ENCODE assay signal across 8 cellular contexts in the genomic region with DNA sequence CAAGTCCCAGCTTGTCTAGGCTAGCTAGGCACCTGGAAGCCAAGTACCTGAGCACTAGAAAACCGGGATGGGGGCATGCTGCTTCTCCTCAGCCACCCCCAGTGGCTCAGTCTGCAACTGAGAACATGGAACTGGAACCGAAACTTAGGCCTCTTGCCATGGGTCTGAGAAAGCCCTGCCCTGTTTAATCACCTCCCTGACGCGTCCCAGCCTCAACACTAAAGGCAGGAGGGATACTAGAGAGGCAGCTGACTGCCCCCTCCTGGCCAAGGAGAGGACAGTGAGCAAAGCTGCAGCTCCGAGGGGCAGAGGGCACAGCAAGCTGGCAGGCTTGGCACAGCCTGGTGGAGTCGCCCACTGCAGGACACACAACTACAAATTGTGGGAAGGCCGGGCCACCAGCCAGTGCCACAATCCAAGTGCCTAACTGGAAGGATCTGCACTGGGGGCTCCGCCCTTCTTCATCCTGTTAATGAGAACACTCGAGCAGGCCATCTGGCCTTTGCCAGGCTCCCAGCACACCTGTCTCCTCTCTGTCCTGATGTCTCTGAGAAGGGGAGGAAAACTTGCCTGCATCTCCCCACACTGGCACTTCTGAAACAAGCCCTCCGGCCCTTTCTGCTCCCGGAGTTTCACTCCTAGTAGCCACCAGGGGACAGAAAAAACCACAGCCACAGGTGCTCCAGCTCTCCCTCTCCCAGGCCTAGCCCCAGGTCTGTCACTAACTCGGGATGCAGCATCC. TPM values are rescaled to one million over a fixed set of nuclear protein-coding genes. Genes with fewer than 3 reads are reported as not detected.
DNase-seq lines count a peak whose midpoint lies in the region; ATAC-seq, FAIRE-seq and TF ChIP-seq lines count a peak whose summit lies in the region.

No MANE protein-coding gene starts in this region.

- DNase-seq in A172 (ENCODE audit: low spot score) (peak; percentile 69), HK-2 (ENCODE audit: unreplicated experiment) (peak; percentile 65), OCI-M1 (lab: John Stamatoyannopoulos, UW) (peak; percentile 56), K562 (ENCODE audit: extremely low read depth in 1 of 4, low spot score in 3 of 4) (no peak), kidney epithelial cell (ENCODE audit: low read depth) (no peak)
- DNase-seq in stimulated activated naive B cell treated with anti-CD40 and anti-IgM and Interleukin-4, amounts not matched to agents 10 μg/mL and 1 μg/mL and 100 μg/mL, for 72 hours = peak; percentile 28

- no peak overlapping the region for H3K4me2 ChIP-seq in K562 (ENCODE audit: insufficient read depth, low read length)

- no TSS peak for BruUV-seq in K562 (replicated peaks; lab: Mats Ljungman, UMichigan)

- CTCF ChIA-PET in K562 (lab: Yijun Ruan, JAX; ENCODE audit: low intra/inter-chr PET ratio) = no interaction called here

- H3K27me3 Mint-ChIP-seq in stimulated activated naive B cell treated with anti-CD40 and anti-IgM and Interleukin-4, amounts not matched to agents 10 μg/mL and 1 μg/mL and 100 μg/mL, for 72 hours = no peaks in the 10 kb centered on the region

- no peak for TF ChIP-seq EP300 in K562 (IDR thresholded peaks at IDR 0.05; ENCODE audit: low read length)

- no peak overlapping the region for H3K9ac ChIP-seq in K562 (ENCODE audit: insufficient read depth in 1 of 2, low read depth in 2 of 2, low read length in 2 of 2)

- 38% methylated on average over 11 of the region's 12 CpGs for WGBS in K562 (ENCODE audit: insufficient coverage, low coverage, missing lambda C conversion rate)

- H3K36me3 ChIP-seq in K562 (ENCODE audit: control insufficient read depth, insufficient read depth, low read length) (no peaks in the 10 kb centered on the region), kidney epithelial cell (ENCODE audit: control insufficient read depth, insufficient read depth, low read length) (no peaks in the 10 kb centered on the region)

- no peaks in the 10 kb centered on the region for H3K79me2 ChIP-seq in K562 (ENCODE audit: control insufficient read depth, insufficient read depth, low read length)

- in situ Hi-C loops in K562 (cut with MboI) = loop anchor here (25.0 kb wide), 2 partner anchors 240 to 515 kb away; no protein-coding TSS in a partner anchor

- TF ChIP-seq POLR2A in K562 (conservative IDR thresholded peaks at IDR 0.05) = no peak

- TF ChIP-seq CTCF in GM12873 (IDR thresholded peaks at IDR 0.05; ENCODE audit: insufficient read depth, low read depth, low read length, missing control alignments) = peak; percentile 75
- TF ChIP-seq CTCF in K562 (IDR thresholded peaks at IDR 0.05 in 2 of 3, conservative IDR thresholded peaks at IDR 0.05 in 1 of 3; ENCODE audit: insufficient read depth in 2 of 3, low read depth in 1 of 3, low read length in 3 of 3) = peak; percentile 35 to 57 (median 37); a peak in 4 of 6 replicates
- peak; percentile 70 for TF ChIP-seq CTCF in kidney epithelial cell (IDR thresholded peaks at IDR 0.05; ENCODE audit: insufficient read depth, low read length, poor library complexity, severe bottlenecking)

- no peak for FAIRE-seq in K562 (lab: Jason Lieb, UNC)

- no peak overlapping the region for H3K4me3 ChIP-seq in K562
- no peak overlapping the region for H3K4me3 ChIP-seq in kidney epithelial cell (ENCODE audit: low read depth, low read length)

- H4K20me1 ChIP-seq in K562 (replicated peaks; ENCODE audit: control insufficient read depth, insufficient read depth, low read length) = no peaks in the 10 kb centered on the region

- peaks cover 0 to 2% of the 10 kb centered on the region in 2 donors for H3K36me3 Mint-ChIP-seq in stimulated activated naive B cell treated with anti-CD40 and anti-IgM and Interleukin-4, amounts not matched to agents 10 μg/mL and 1 μg/mL and 100 μg/mL, for 72 hours

- POLR2A ChIA-PET in K562 (lab: Yijun Ruan, JAX) = no interaction called here

- H3K9me3 Mint-ChIP-seq in stimulated activated naive B cell treated with anti-CD40 and anti-IgM and Interleukin-4, amounts not matched to agents 10 μg/mL and 1 μg/mL and 100 μg/mL, for 72 hours = peaks cover 0 to 2% of the 10 kb centered on the region in 2 donors

- intact Hi-C loops in K562 (cut with micrococcal nuclease) = loop anchor here (10.0 kb wide), 1 partner anchor 277 kb away; no protein-coding TSS in a partner anchor

- peak; percentile 62 for ATAC-seq in K562
- peak; percentile 77 to 85 for ATAC-seq in stimulated activated naive B cell treated with anti-CD40 and anti-IgM and Interleukin-4, amounts not matched to agents 10 μg/mL and 1 μg/mL and 100 μg/mL, for 72 hours (replicated peaks)
- ATAC-seq in HG02678 (IDR thresholded peaks at IDR 0.05; ENCODE audit: unreplicated experiment) = no peak

- 0 out of 2 replicates have a peak overlapping the region, but pooled peaks have one; percentile 26 for H2AFZ ChIP-seq in K562 (ENCODE audit: low read depth, low read length)

- H3K27me3 ChIP-seq in K562 (ENCODE audit: control insufficient read depth in 2 of 2, insufficient read depth in 2 of 2, low read length in 2 of 2) (peaks cover 0 to 13% of the 10 kb centered on the region in 2 experiments; a peak in 4 of 5 replicates), kidney epithelial cell (ENCODE audit: control insufficient read depth, insufficient read depth, low read length) (no peaks in the 10 kb centered on the region)

- no peak overlapping the region for H3K27ac Mint-ChIP-seq in stimulated activated naive B cell treated with anti-CD40 and anti-IgM and Interleukin-4, amounts not matched to agents 10 μg/mL and 1 μg/mL and 100 μg/mL, for 72 hours

- H3K4me3 Mint-ChIP-seq in stimulated activated naive B cell treated with anti-CD40 and anti-IgM and Interleukin-4, amounts not matched to agents 10 μg/mL and 1 μg/mL and 100 μg/mL, for 72 hours = no peak overlapping the region

- no peak overlapping the region for H3K27ac ChIP-seq in K562 (ENCODE audit: extremely low read depth, low read depth, low read length)

- TF ChIP-seq RAD21 in K562 (CRISPR knock-in tag; conservative IDR thresholded peaks at IDR 0.05 in 1 of 2, IDR thresholded peaks at IDR 0.05 in 1 of 2) = peak; percentile 21 to 60; a peak in 2 of 4 replicates

- H3K9me3 ChIP-seq in K562 (replicated peaks; ENCODE audit: control insufficient read depth, insufficient read depth, low read depth, low read length) = no peaks in the 10 kb centered on the region

- peaks cover 6 to 17% of the 10 kb centered on the region in 2 experiments; a peak in 4 of 5 replicates for H3K4me1 ChIP-seq in K562 (replicated peaks in 1 of 2; ENCODE audit: control insufficient read depth in 2 of 2, insufficient read depth in 2 of 2, low read length in 2 of 2)

- H3K4me1 Mint-ChIP-seq in stimulated activated naive B cell treated with anti-CD40 and anti-IgM and Interleukin-4, amounts not matched to agents 10 μg/mL and 1 μg/mL and 100 μg/mL, for 72 hours = no peaks in the 10 kb centered on the region

- H3K9me1 ChIP-seq in K562 (ENCODE audit: control insufficient read depth, insufficient read depth, low read length) = no peaks in the 10 kb centered on the region

TF ChIP-seq in K562, 482 proteins besides CTCF, POLR2A, EP300 and RAD21 (continues in another document):
- no peak for TF ChIP-seq ZNF3 (CRISPR knock-in tag; IDR thresholded peaks at IDR 0.05)
- TF ChIP-seq ZNF584 (CRISPR knock-in tag; IDR thresholded peaks at IDR 0.05; ENCODE audit: low read depth) = no peak
- 0 out of 2 replicates have a peak, but pooled peaks have one; percentile 1 for TF ChIP-seq TOE1 (IDR thresholded peaks at IDR 0.05; ENCODE audit: borderline replicate concordance)
- TF ChIP-seq TOE1 (CRISPR knock-in tag; IDR thresholded peaks at IDR 0.05; ENCODE audit: borderline replicate concordance, low read depth) = no peak
- TF ChIP-seq, protein P1, sequence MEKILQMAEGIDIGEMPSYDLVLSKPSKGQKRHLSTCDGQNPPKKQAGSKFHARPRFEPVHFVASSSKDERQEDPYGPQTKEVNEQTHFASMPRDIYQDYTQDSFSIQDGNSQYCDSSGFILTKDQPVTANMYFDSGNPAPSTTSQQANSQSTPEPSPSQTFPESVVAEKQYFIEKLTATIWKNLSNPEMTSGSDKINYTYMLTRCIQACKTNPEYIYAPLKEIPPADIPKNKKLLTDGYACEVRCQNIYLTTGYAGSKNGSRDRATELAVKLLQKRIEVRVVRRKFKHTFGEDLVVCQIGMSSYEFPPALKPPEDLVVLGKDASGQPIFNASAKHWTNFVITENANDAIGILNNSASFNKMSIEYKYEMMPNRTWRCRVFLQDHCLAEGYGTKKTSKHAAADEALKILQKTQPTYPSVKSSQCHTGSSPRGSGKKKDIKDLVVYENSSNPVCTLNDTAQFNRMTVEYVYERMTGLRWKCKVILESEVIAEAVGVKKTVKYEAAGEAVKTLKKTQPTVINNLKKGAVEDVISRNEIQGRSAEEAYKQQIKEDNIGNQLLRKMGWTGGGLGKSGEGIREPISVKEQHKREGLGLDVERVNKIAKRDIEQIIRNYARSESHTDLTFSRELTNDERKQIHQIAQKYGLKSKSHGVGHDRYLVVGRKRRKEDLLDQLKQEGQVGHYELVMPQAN (IDR thresholded peaks at IDR 0.05; ENCODE audit: borderline replicate concordance) = no peak
- TF ChIP-seq MECOM (CRISPR knock-in tag; IDR thresholded peaks at IDR 0.05) = no peak

RNA-seq across cellular contexts. Expression of a gene that starts 53.7 kb away (rescaled TPM):
- 0.41 TPM in 1 of 2 replicates, not detected in the other for total RNA-seq in A172 (2014; rRNA removed; shearing (Covaris generic))
- 0.60 and 1.0 TPM in 2 replicates for total RNA-seq in K562 (2011; cell fraction: chromatin; rRNA removed; ENCODE audit: low replicate concordance)
- total RNA-seq in K562 (2011; cell fraction: nucleolus; rRNA removed) = 0.26 and 0.33 TPM in 2 replicates
- 0.44 and 1.4 TPM in 2 replicates for total RNA-seq in K562 (2011; cell fraction: nucleoplasm; rRNA removed)
- total RNA-seq in K562 (2014; rRNA removed) (0.29 TPM in 1 of 2 replicates, not detected in the other), K562 (2014; rRNA removed; fragmentation: Illumina TruSeq; extraction: Trizol) (0.11 TPM in 1 of 2 replicates, not detected in the other), K562 (2015; rRNA removed; fragmentation: Illumina TruSeq; extraction: Trizol) (0.04 TPM in 1 of 2 replicates, not detected in the other), K562 (2021) (0.11 and 0.27 TPM in 2 replicates), kidney epithelial cell (14.1 and 17.0 TPM in 2 replicates)
- polyA plus RNA-seq in K562 (2011; rRNA removed) (0.03 and 0.32 TPM in 2 replicates), K562 (2014; fragmentation: Illumina TruSeq; extraction: Trizol) (0.19 TPM in 1 of 2 replicates, not detected in the other), K562 (2014; fragmentation: Nextera tagmentation; extraction: Ambion mirVana) (under 1 TPM; 0.13 to 0.89 TPM), K562 (2014; rRNA removed) (0.07 and 0.69 TPM in 2 replicates)
- 0.06 and 0.22 TPM in 2 replicates for polyA plus RNA-seq in K562 (2011; cell fraction: cytosol; rRNA removed)
- 0.38 and 0.94 TPM in 2 replicates for polyA plus RNA-seq in K562 (2011; cell fraction: nucleus; rRNA removed)
- polyA plus RNA-seq in K562 (2012) = 0.36 and 0.76 TPM in 2 replicates
- 0.21 TPM in 1 of 2 replicates, not detected in the other for polyA minus RNA-seq in K562 (2011; rRNA and poly(A)+ RNA removed)
- not detected in 2 replicates for polyA minus RNA-seq in K562 (2011; cell fraction: cytosol; rRNA and poly(A)+ RNA removed)
- 0.11 and 0.13 TPM in 2 replicates for polyA minus RNA-seq in K562 (2011; cell fraction: nucleus; rRNA and poly(A)+ RNA removed)

Comparison
In these comparisons a context has a peak if more than half of its experiments do, and no peak if none do; other contexts are left out.
1. DNase-seq: peak in A172 (single experiment), HK-2 (single experiment), OCI-M1 (single experiment) and stimulated activated naive B cell treated with anti-CD40 and anti-IgM and Interleukin-4, amounts not matched to agents 10 μg/mL and 1 μg/mL and 100 μg/mL, for 72 hours (single experiment); none in K562 (0 of 4) and kidney epithelial cell (single experiment).
2. Peak in every context shown above with its lines, with median percentiles within 50 percentile points of each other: CTCF ChIP-seq.